32 cellular contexts compared by ENCODE assay signal in genomic region chr4:56374956-56375355, GRCh38.
"Had no signal": no experiment of that assay in that cellular context is flagged by ENCODE, and none has a peak within 500 bp of the region (broad histone marks: within the 10 kb centered on the region; RNA-seq: fewer than 3 reads in every experiment).

No MANE protein-coding gene starts in this region.

- H3K9me3 Mint-ChIP-seq: activated CD4-positive, alpha-beta T cell treated with anti-CD3 and anti-CD28 coated beads, Interleukin-2, amount 10 ng/mL, durations not matched to agents 24 days and 14 days; activated CD8-positive, alpha-beta T cell treated with anti-CD3 and anti-CD28 coated beads for 36 hours; activated naive CD4-positive, alpha-beta T cell treated with anti-CD3 and anti-CD28 coated beads for 36 hours; activated naive CD4-positive, alpha-beta T cell treated with anti-CD3 and anti-CD28 coated beads, Interleukin-2, amount 50 U/mL, for 72 hours; activated T-cell treated with anti-CD3 and anti-CD28 coated beads, Interleukin-2, amount 50 U/mL, for 4 hours; activated T-helper 1 cell treated with anti-CD3 and anti-CD28 coated beads, Interleukin-12 subunit alpha, Interleukin-12 subunit beta, Interleukin-2, Interleukin-4 antibody, amounts not matched to agents 30 ng/mL and 10 ng/mL and 1 ng/mL, durations not matched to agents 14 hours and 24 hours and 36 hours; T-cell had no signal

- H3K27me3 Mint-ChIP-seq: activated CD4-positive, alpha-beta T cell treated with anti-CD3 and anti-CD28 coated beads, Interleukin-2, amount 10 ng/mL, durations not matched to agents 24 days and 14 days; activated CD8-positive, alpha-beta T cell treated with anti-CD3 and anti-CD28 coated beads for 36 hours; T-cell; T-helper 17 cell had no signal

- H3K4me3 Mint-ChIP-seq: activated CD4-positive, alpha-beta T cell treated with anti-CD3 and anti-CD28 coated beads, Interleukin-2, amount 10 ng/mL, durations not matched to agents 24 days and 14 days; activated CD8-positive, alpha-beta T cell treated with anti-CD3 and anti-CD28 coated beads for 36 hours; activated naive CD4-positive, alpha-beta T cell treated with anti-CD3 and anti-CD28 coated beads for 36 hours; activated T-cell treated with anti-CD3 and anti-CD28 coated beads, Interleukin-2, amount 50 U/mL, for 4 hours; activated T-helper 1 cell treated with anti-CD3 and anti-CD28 coated beads, Interleukin-12 subunit alpha, Interleukin-12 subunit beta, Interleukin-2, Interleukin-4 antibody, amounts not matched to agents 30 ng/mL and 10 ng/mL and 1 ng/mL, durations not matched to agents 14 hours and 24 hours and 36 hours; T-cell; T-helper 17 cell had no signal

- ATAC-seq: activated CD8-positive, alpha-beta T cell treated with anti-CD3 and anti-CD28 coated beads for 36 hours; activated naive CD4-positive, alpha-beta T cell treated with anti-CD3 and anti-CD28 coated beads, Interleukin-2, amount 50 U/mL, for 72 hours; activated T-cell treated with anti-CD3 and anti-CD28 coated beads, Interleukin-2, amount 50 U/mL, for 4 hours; body of pancreas; PC-3; SK-N-SH treated with all-trans-retinoic acid at 6 μM for 48 hours; T-cell; T-helper 17 cell had no signal

- H3K27ac Mint-ChIP-seq: activated CD4-positive, alpha-beta T cell treated with anti-CD3 and anti-CD28 coated beads, Interleukin-2, amount 10 ng/mL, durations not matched to agents 24 days and 14 days; activated CD8-positive, alpha-beta T cell treated with anti-CD3 and anti-CD28 coated beads for 36 hours; activated naive CD4-positive, alpha-beta T cell treated with anti-CD3 and anti-CD28 coated beads for 36 hours; activated naive CD4-positive, alpha-beta T cell treated with anti-CD3 and anti-CD28 coated beads, Interleukin-2, amount 50 U/mL, for 72 hours; activated T-helper 1 cell treated with anti-CD3 and anti-CD28 coated beads, Interleukin-12 subunit alpha, Interleukin-12 subunit beta, Interleukin-2, Interleukin-4 antibody, amounts not matched to agents 30 ng/mL and 10 ng/mL and 1 ng/mL, durations not matched to agents 14 hours and 24 hours and 36 hours; T-cell; T-helper 17 cell had no signal

- DNase-seq: activated CD4-positive, alpha-beta T cell treated with anti-CD3 and anti-CD28 coated beads, Interleukin-2, amount 10 ng/mL, durations not matched to agents 24 days and 14 days; activated CD4-positive, alpha-beta T cell treated with anti-CD3 and anti-CD28 coated beads, Interleukin-2, amount 50 U/mL, for 4 hours; activated CD8-positive, alpha-beta T cell treated with anti-CD3 and anti-CD28 coated beads for 36 hours; activated gamma-delta T cell treated with Interleukin-2 at 50 U/mL for 16 hours; activated naive CD4-positive, alpha-beta T cell treated with anti-CD3 and anti-CD28 coated beads for 36 hours; activated T-cell treated with anti-CD3 and anti-CD28 coated beads, Interleukin-2, amount 50 U/mL, for 4 hours; adrenal gland; body of pancreas; caudate nucleus; cerebellar nuclear complex; KG1; MM.1S; MV-4-11; NCI-H1092 treated with DMSO at 0.1 percent for 48 hours; NCI-H1417; NCI-H146; NCI-H187; NCI-H2029 treated with DMSO at 0.1 percent for 48 hours; NCI-H2107; NCI-H2171; NCI-H510A treated with DMSO at 0.1 percent for 48 hours; NCI-H526 treated with DMSO at 0.1 percent for 48 hours; NCI-H774; PC-3; Peyer's patch; RPMI8226; SHP77 treated with DMSO at 0.1 percent for 48 hours; T-cell; T-helper 17 cell had no signal
